ENCODE assay signal across 22 cellular contexts in genomic region chr6:25427549-25427948, GRCh38.
"Had no signal": no experiment of that assay in that cellular context is flagged by ENCODE, and none has a peak within 500 bp of the region (broad histone marks: within the 10 kb centered on the region; RNA-seq: fewer than 3 reads in every experiment).

No MANE protein-coding gene starts in this region.

- H3K27me3 ChIP-seq: gastrocnemius medialis, ovary, sigmoid colon, stomach, thyroid gland, vagina had no signal

- H3K4me3 ChIP-seq: gastrocnemius medialis, lung, ovary, psoas muscle, sigmoid colon, stomach, thyroid gland, vagina had no signal

- H3K36me3 ChIP-seq: gastrocnemius medialis, ovary, sigmoid colon, stomach, thyroid gland, vagina had no signal

- FAIRE-seq: keratinocyte had no signal

- H3K4me1 Mint-ChIP-seq: memory B cell; natural killer cell; stimulated activated effector memory CD8-positive, alpha-beta T cell treated with anti-CD3 and anti-CD28 coated beads, Interleukin-12 subunit alpha, Interleukin-12 subunit beta, amount 100 ng/mL, for 72 hours had no signal

- H3K27ac ChIP-seq: gastrocnemius medialis, ovary, psoas muscle, sigmoid colon, stomach, thyroid gland, vagina had no signal

- H3K4me3 Mint-ChIP-seq: memory B cell; natural killer cell; stimulated activated effector memory CD8-positive, alpha-beta T cell treated with anti-CD3 and anti-CD28 coated beads, Interleukin-12 subunit alpha, Interleukin-12 subunit beta, amount 100 ng/mL, for 72 hours had no signal

- H3K27ac Mint-ChIP-seq: memory B cell; natural killer cell; stimulated activated effector memory CD8-positive, alpha-beta T cell treated with anti-CD3 and anti-CD28 coated beads, Interleukin-12 subunit alpha, Interleukin-12 subunit beta, amount 100 ng/mL, for 72 hours had no signal

- H3K9me3 ChIP-seq: gastrocnemius medialis, ovary, psoas muscle, sigmoid colon, stomach, thyroid gland, vagina had no signal

- DNase-seq: dermis blood vessel endothelial cell; foreskin fibroblast; gastrocnemius medialis; head of caudate nucleus; natural killer cell; occipital lobe; ovary; posterior cingulate gyrus; psoas muscle; right cardiac atrium; sigmoid colon; stimulated activated CD4-positive, alpha-beta T cell treated with anti-CD3 and anti-CD28 coated beads, Interleukin-2, amount 100 ng/mL, for 24 hours; stimulated activated CD4-positive, alpha-beta T cell treated with anti-CD3 and anti-CD28 coated beads, Interleukin-4, amount 100 ng/mL, for 24 hours; stimulated activated naive CD4-positive, alpha-beta T cell treated with Interleukin-2 at 50 U/mL for 16 hours; stomach; thyroid gland; trophoblast cell had no signal

- H3K36me3 Mint-ChIP-seq: memory B cell; natural killer cell; stimulated activated effector memory CD8-positive, alpha-beta T cell treated with anti-CD3 and anti-CD28 coated beads, Interleukin-12 subunit alpha, Interleukin-12 subunit beta, amount 100 ng/mL, for 72 hours had no signal

- H3K9me3 Mint-ChIP-seq: memory B cell; natural killer cell; stimulated activated effector memory CD8-positive, alpha-beta T cell treated with anti-CD3 and anti-CD28 coated beads, Interleukin-12 subunit alpha, Interleukin-12 subunit beta, amount 100 ng/mL, for 72 hours had no signal

- ATAC-seq: gastrocnemius medialis; natural killer cell; psoas muscle; right cardiac atrium; stimulated activated effector memory CD8-positive, alpha-beta T cell treated with anti-CD3 and anti-CD28 coated beads, Interleukin-12 subunit alpha, Interleukin-12 subunit beta, amount 100 ng/mL, for 72 hours had no signal

- H3K4me1 ChIP-seq: gastrocnemius medialis, psoas muscle, sigmoid colon, stomach, thyroid gland, vagina had no signal

- H3K27me3 Mint-ChIP-seq: memory B cell had no signal
